17 cellular contexts compared by ENCODE assay signal in genomic region chr20:16317445-16318362, GRCh38.
DNase-seq lines count a peak whose midpoint lies in the region; ATAC-seq and TF ChIP-seq lines count a peak whose summit lies in the region.
"Had no signal": no experiment of that assay in that cellular context is flagged by ENCODE, and none has a peak within 500 bp of the region (broad histone marks: within the 10 kb centered on the region; RNA-seq: fewer than 3 reads in every experiment).

No MANE protein-coding gene starts in this region.

- H3K27ac Mint-ChIP-seq in activated naive CD8-positive, alpha-beta T cell treated with anti-CD3 and anti-CD28 coated beads for 36 hours = peak overlapping the region; percentile 51
- H3K27ac Mint-ChIP-seq: activated T-cell treated with anti-CD3 and anti-CD28 coated beads, Interleukin-2, amount 50 U/mL, for 24 hours; endodermal cell; HFFc6; stimulated activated naive CD8-positive, alpha-beta T cell treated with anti-CD3 and anti-CD28 coated beads, Interleukin-15, Interleukin-2, amounts not matched to agents 100 ng/mL and 50 ng/mL, for 24 hours had no signal

- no peak for TF ChIP-seq POLR2A in stomach (IDR thresholded peaks at IDR 0.05)

- no peaks in the 10 kb centered on the region for H3K27me3 Mint-ChIP-seq in activated naive CD8-positive, alpha-beta T cell treated with anti-CD3 and anti-CD28 coated beads for 36 hours
- H3K27me3 Mint-ChIP-seq: activated T-cell treated with anti-CD3 and anti-CD28 coated beads, Interleukin-2, amount 50 U/mL, for 24 hours; stimulated activated naive CD8-positive, alpha-beta T cell treated with anti-CD3 and anti-CD28 coated beads, Interleukin-15, Interleukin-2, amounts not matched to agents 100 ng/mL and 50 ng/mL, for 24 hours had no signal

- no peak overlapping the region for H3K4me3 ChIP-seq in stomach
- no peak overlapping the region for H3K4me3 ChIP-seq in effector memory CD4-positive, alpha-beta T cell (ENCODE audit: insufficient read depth, low read depth, low read length, poor library complexity, severe bottlenecking)
- H3K4me3 ChIP-seq: left lung, uterus had no signal

- no peaks in the 10 kb centered on the region for H3K4me1 Mint-ChIP-seq in activated naive CD8-positive, alpha-beta T cell treated with anti-CD3 and anti-CD28 coated beads for 36 hours

- H3K4me1 ChIP-seq in stomach = no peaks in the 10 kb centered on the region
- no peaks in the 10 kb centered on the region for H3K4me1 ChIP-seq in effector memory CD4-positive, alpha-beta T cell (ENCODE audit: control insufficient read depth, insufficient read depth, low read length, poor library complexity, severe bottlenecking)
- H3K4me1 ChIP-seq: left lung, uterus had no signal

- H3K4me3 Mint-ChIP-seq in activated naive CD8-positive, alpha-beta T cell treated with anti-CD3 and anti-CD28 coated beads for 36 hours = no peak overlapping the region
- H3K4me3 Mint-ChIP-seq: activated T-cell treated with anti-CD3 and anti-CD28 coated beads, Interleukin-2, amount 50 U/mL, for 24 hours; endodermal cell; HFFc6; stimulated activated naive CD8-positive, alpha-beta T cell treated with anti-CD3 and anti-CD28 coated beads, Interleukin-15, Interleukin-2, amounts not matched to agents 100 ng/mL and 50 ng/mL, for 24 hours had no signal

- ATAC-seq in GM19023 (IDR thresholded peaks at IDR 0.05; ENCODE audit: unreplicated experiment) (peak; percentile 63), HG03097 (IDR thresholded peaks at IDR 0.05; ENCODE audit: low FRiP score, unreplicated experiment) (peak; percentile 39), HG02763 (IDR thresholded peaks at IDR 0.05; ENCODE audit: unreplicated experiment) (no peak)
- ATAC-seq: left lung had no signal

- TF ChIP-seq EP300 in stomach (IDR thresholded peaks at IDR 0.05) = no peak

- intact Hi-C loops in stomach (cut with DNase I; ENCODE audit: low total_unique reads) = no loop called here

- 90 to 93% (median 92%) methylated on average over 14 of the region's 14 CpGs for WGBS in stomach, 5 donors

- DNase-seq in CD1c-positive myeloid dendritic cell (ENCODE audit: extremely low spot score) (peak; percentile 51), stomach (no peak), UCSD-AML1 (lab: John Stamatoyannopoulos, UW; ENCODE audit: unreplicated experiment) (no peak)
- no peak for DNase-seq in activated naive CD8-positive, alpha-beta T cell treated with anti-CD3 and anti-CD28 coated beads for 36 hours
- no peak for DNase-seq in effector memory CD4-positive, alpha-beta T cell
- DNase-seq: activated T-cell treated with anti-CD3 and anti-CD28 coated beads, Interleukin-2, amount 50 U/mL, for 24 hours; central memory CD4-positive, alpha-beta T cell; endodermal cell; HFFc6; left lung; NCI-H1694; OCI-M1; uterus had no signal

- peaks cover 23% of the 10 kb centered on the region for H3K36me3 Mint-ChIP-seq in activated naive CD8-positive, alpha-beta T cell treated with anti-CD3 and anti-CD28 coated beads for 36 hours

- H3K27ac ChIP-seq in stomach = no peak overlapping the region
- H3K27ac ChIP-seq in effector memory CD4-positive, alpha-beta T cell (ENCODE audit: insufficient read depth, low read length, poor library complexity, severe bottlenecking) = no peak overlapping the region
- H3K27ac ChIP-seq: uterus had no signal

- TF ChIP-seq CTCF in stomach (IDR thresholded peaks at IDR 0.05) = no peak

- H3K27me3 ChIP-seq in stomach = no peaks in the 10 kb centered on the region
- no peaks in the 10 kb centered on the region for H3K27me3 ChIP-seq in effector memory CD4-positive, alpha-beta T cell (replicated peaks; ENCODE audit: control insufficient read depth, insufficient read depth, low read length, poor library complexity, severe bottlenecking)
- H3K27me3 ChIP-seq: left lung, uterus had no signal

- H3K9me3 Mint-ChIP-seq in activated naive CD8-positive, alpha-beta T cell treated with anti-CD3 and anti-CD28 coated beads for 36 hours = peaks cover 1% of the 10 kb centered on the region
- H3K9me3 Mint-ChIP-seq: activated T-cell treated with anti-CD3 and anti-CD28 coated beads, Interleukin-2, amount 50 U/mL, for 24 hours; endodermal cell; stimulated activated naive CD8-positive, alpha-beta T cell treated with anti-CD3 and anti-CD28 coated beads, Interleukin-15, Interleukin-2, amounts not matched to agents 100 ng/mL and 50 ng/mL, for 24 hours had no signal

- H3K9me3 ChIP-seq in stomach = no peaks in the 10 kb centered on the region
- no peaks in the 10 kb centered on the region for H3K9me3 ChIP-seq in effector memory CD4-positive, alpha-beta T cell (ENCODE audit: control insufficient read depth, low read length)
- H3K9me3 ChIP-seq: left lung, uterus had no signal

- peaks cover 0 to 21% (median 16%) of the 10 kb centered on the region in 4 donors for H3K36me3 ChIP-seq in stomach
- H3K36me3 ChIP-seq in effector memory CD4-positive, alpha-beta T cell (ENCODE audit: control insufficient read depth, insufficient read depth, low read length) = no peaks in the 10 kb centered on the region
- H3K36me3 ChIP-seq: left lung, uterus had no signal
